Comparison of ENCODE assay signal across 9 cellular contexts in the genomic region with DNA sequence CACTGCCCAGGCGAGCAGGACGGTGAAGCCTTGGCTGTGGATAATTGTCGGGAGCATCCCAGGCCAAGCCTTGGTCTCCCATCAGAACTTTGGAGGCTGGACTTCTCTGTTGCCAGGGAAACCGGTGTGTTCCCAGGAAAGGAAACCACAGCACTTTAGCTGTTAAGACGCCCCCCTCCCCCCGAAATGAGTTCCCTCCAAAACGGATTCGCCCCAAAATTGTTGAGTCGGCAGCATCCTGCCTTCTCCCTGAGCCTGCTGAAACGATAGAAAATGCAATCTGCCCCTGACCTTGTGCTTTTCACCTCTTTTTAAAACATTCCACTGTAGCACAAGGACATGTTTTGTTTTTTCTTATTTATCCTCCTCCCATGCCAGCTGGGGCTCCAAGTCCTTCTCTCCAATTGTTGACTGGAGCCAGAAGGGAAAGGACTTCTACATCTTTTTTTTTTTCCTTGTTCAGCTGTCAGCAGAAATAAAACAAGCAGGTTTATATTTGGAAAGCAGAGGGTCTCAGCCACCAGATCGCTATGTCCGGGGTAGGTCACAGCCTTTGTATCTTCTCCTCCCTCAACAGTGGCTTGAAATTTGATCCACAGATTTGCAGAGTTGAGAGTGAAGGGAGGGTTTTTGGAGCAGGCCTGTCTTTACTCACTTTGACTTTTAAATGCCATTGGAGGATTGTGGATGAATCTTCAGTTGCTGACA.
A peak's percentile ranks its signal among the peaks of the same experiment; 100 is the strongest.
DNase-seq lines count a peak whose midpoint lies in the region; ATAC-seq and TF ChIP-seq lines count a peak whose summit lies in the region.
"Had no signal": no experiment of that assay in that cellular context is flagged by ENCODE, and none has a peak within 500 bp of the region (broad histone marks: within the 10 kb centered on the region; RNA-seq: fewer than 3 reads in every experiment).

No MANE protein-coding gene starts in this region.

- H3K27me3 ChIP-seq in Panc1 (ENCODE audit: control insufficient read depth, insufficient read depth, low read length) (no peaks in the 10 kb centered on the region), esophagus muscularis mucosa (no peaks in the 10 kb centered on the region), mucosa of rectum (ENCODE audit: control insufficient read depth in 2 of 2, insufficient read depth in 2 of 2, low read length in 2 of 2) (no peaks in the 10 kb centered on the region), upper lobe of left lung (no peaks in the 10 kb centered on the region)

- intact Hi-C loops in Panc1 (cut with micrococcal nuclease; ENCODE audit: unreplicated experiment) (no loop called here), esophagus muscularis mucosa (cut with DNase I) (no loop called here)

- no peak for TF ChIP-seq EP300 in esophagus muscularis mucosa (IDR thresholded peaks at IDR 0.05)
- no peak for TF ChIP-seq EP300 in upper lobe of left lung (IDR thresholded peaks at IDR 0.05)

- no TSS peak for BruUV-seq in Panc1 (replicated peaks; lab: Mats Ljungman, UMichigan)

- POLR2A ChIA-PET in Panc1 (lab: Charles Lee) = no interaction called here

- TF ChIP-seq CTCF in Panc1 (IDR thresholded peaks at IDR 0.05) (no peak), esophagus muscularis mucosa (IDR thresholded peaks at IDR 0.05) (no peak), upper lobe of left lung (IDR thresholded peaks at IDR 0.05) (no peak)

- DNase-seq in Panc1 (ENCODE audit: low read depth, low spot score) = no peak
- DNase-seq in esophagus muscularis mucosa (ENCODE audit: extremely low spot score) = no peak
- no peak for DNase-seq in upper lobe of left lung
- DNase-seq in iPS-NIHi7 (ENCODE audit: extremely low spot score) = no peak
- DNase-seq in ACHN = no peak
- DNase-seq: activated naive CD4-positive, alpha-beta T cell treated with anti-CD3 and anti-CD28 coated beads, Interleukin-2, amount 10 ng/mL, durations not matched to agents 7 days and 5 days; NCI-H345 had no signal

- 0 out of 2 replicates have a peak overlapping the region, but pooled peaks have one; percentile 9 for H3K27ac ChIP-seq in Panc1 (ENCODE audit: low read length)
- H3K27ac ChIP-seq in esophagus muscularis mucosa (replicated peaks in 1 of 4) = peak overlapping the region; percentile 67 to 81 (median 74)
- peak overlapping the region; percentile 36 to 62 for H3K27ac ChIP-seq in mucosa of rectum (ENCODE audit: low read depth in 2 of 2, low read length in 2 of 2)
- H3K27ac ChIP-seq in upper lobe of left lung = peak overlapping the region; percentile 54 to 78 (median 73)

- in situ Hi-C loops in Panc1 (cut with HindIII; ENCODE audit: low pct_unique_long_range_greater_than_20kb, low sequenced_read_pairs) = no loop called here
- in situ Hi-C loops in ACHN (cut with HindIII; ENCODE audit: low pct_ligation_motif_present, low pct_unique_long_range_greater_than_20kb, low sequenced_read_pairs) = no loop called here

- CTCF ChIA-PET in Panc1 (lab: Charles Lee) = no interaction called here

- H3K9me3 ChIP-seq in Panc1 (ENCODE audit: control insufficient read depth, insufficient read depth, low read depth, low read length) (no peaks in the 10 kb centered on the region), esophagus muscularis mucosa (no peaks in the 10 kb centered on the region), mucosa of rectum (ENCODE audit: control insufficient read depth in 2 of 2, low read length in 2 of 2) (no peaks in the 10 kb centered on the region), upper lobe of left lung (no peaks in the 10 kb centered on the region)

- TF ChIP-seq POLR2A in esophagus muscularis mucosa (IDR thresholded peaks at IDR 0.05; ENCODE audit: low read depth) (no peak), upper lobe of left lung (IDR thresholded peaks at IDR 0.05) (no peak)

- ATAC-seq in Panc1 = no peak
- ATAC-seq in upper lobe of left lung (ENCODE audit: low FRiP score in 2 of 2) = no peak
- no peak for ATAC-seq in HG02938 (IDR thresholded peaks at IDR 0.05; ENCODE audit: unreplicated experiment)

- 24% methylated on average over 12 of the region's 12 CpGs for WGBS in esophagus muscularis mucosa
- 34 to 35% methylated on average over 12 of the region's 12 CpGs for WGBS in upper lobe of left lung, 2 donors

- H3K4me3 ChIP-seq in Panc1 (ENCODE audit: low read depth in 2 of 2, low read length in 2 of 2) (no peak overlapping the region), esophagus muscularis mucosa (no peak overlapping the region), mucosa of rectum (ENCODE audit: low read length in 2 of 2) (no peak overlapping the region), upper lobe of left lung (no peak overlapping the region)

- H3K36me3 ChIP-seq in Panc1 (ENCODE audit: control insufficient read depth, insufficient read depth, low read length) (no peaks in the 10 kb centered on the region), esophagus muscularis mucosa (peaks cover 0 to 23% (median 11%) of the 10 kb centered on the region in 4 donors), mucosa of rectum (ENCODE audit: control insufficient read depth in 2 of 2, insufficient read depth in 2 of 2, low read length in 2 of 2) (peaks cover 6 to 9% of the 10 kb centered on the region in 2 donors), upper lobe of left lung (peaks cover 0 to 10% (median 1%) of the 10 kb centered on the region in 4 donors)

- no peak overlapping the region for H3K9ac ChIP-seq in mucosa of rectum (ENCODE audit: low read depth in 1 of 2, low read length in 2 of 2)

- H3K4me1 ChIP-seq in Panc1 (ENCODE audit: control insufficient read depth, insufficient read depth, low read length) = peaks cover 47% of the 10 kb centered on the region
- H3K4me1 ChIP-seq in esophagus muscularis mucosa = peaks cover 99 to 100% (median 99%) of the 10 kb centered on the region in 4 donors
- peaks cover 44 to 62% of the 10 kb centered on the region in 2 donors for H3K4me1 ChIP-seq in mucosa of rectum (ENCODE audit: control insufficient read depth in 2 of 2, insufficient read depth in 2 of 2, low read length in 2 of 2)
- peaks cover 93 to 100% (median 98%) of the 10 kb centered on the region in 4 donors for H3K4me1 ChIP-seq in upper lobe of left lung

Comparison
In these comparisons a context has a peak if more than half of its experiments do, and no peak if none do; other contexts are left out.
1. H3K27ac ChIP-seq: peak in every context shown above with its lines; median percentile 74 in esophagus muscularis mucosa; 73 in upper lobe of left lung; 49 in mucosa of rectum; 9 in Panc1.